ENCODE assay signal across 1 cellular context in the genomic region with DNA sequence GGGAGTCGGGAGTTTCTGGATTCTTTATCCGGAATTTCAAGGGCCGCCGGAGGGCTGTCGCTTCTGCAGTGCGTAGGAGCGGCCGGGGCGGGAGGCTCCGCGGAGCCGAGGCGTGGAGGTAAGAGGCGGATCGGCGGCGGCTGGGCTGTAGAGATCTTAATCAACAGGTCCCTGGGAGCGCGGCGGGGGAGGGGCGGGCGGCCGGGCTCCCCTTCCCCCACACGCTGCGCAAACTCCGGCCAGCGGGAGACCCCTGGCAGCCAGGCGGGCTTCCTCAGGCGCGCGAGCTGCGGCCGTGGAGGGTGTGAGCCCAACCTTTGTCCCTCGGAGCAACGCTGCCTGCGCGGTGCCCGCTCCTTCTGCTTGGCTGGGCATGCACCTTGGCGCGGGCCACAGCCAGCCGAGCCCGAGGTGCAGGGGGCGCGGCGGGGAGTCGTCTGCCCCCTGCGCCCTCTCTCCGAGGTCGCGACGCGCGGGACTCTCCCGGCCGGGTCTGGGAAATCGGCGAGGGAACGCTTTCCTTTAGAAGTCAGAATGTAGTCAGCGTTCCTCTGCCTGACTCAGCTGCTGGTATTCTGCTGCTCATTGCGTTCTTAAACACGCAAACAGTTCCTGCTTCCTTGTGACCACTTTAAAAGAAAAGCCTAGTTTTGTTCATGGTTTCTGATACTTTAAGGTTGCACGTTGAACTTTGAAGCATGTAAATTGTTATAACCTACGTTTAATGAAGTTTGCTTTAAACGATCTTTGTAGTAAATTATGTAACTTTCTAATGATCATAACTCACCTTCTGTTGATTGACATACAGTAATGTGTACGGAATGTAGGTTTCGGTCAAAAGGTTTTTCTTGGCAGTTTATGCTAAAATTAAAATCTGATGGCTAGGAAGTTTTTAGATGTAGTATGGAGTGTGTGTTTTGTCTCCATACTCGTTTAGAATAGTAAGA.
TF ChIP-seq lines count a peak whose summit lies in the region.

A gene (plus strand): TSS at position 20 of the 947 bp plus-strand sequence. CDS start 37,736 bp downstream, outside the sequence.

TF ChIP-seq in HepG2, 621 proteins besides CTCF, POLR2A, EP300 and RAD21 (continued from another document and continues in another):
- TF ChIP-seq TBL1XR1 (IDR thresholded peaks at IDR 0.05; ENCODE audit: borderline replicate concordance, low read length, partially characterized antibody) = no peak
- no peak for TF ChIP-seq SIX1 (CRISPR knock-in tag; IDR thresholded peaks at IDR 0.05; ENCODE audit: borderline replicate concordance)
- TF ChIP-seq, protein P1, sequence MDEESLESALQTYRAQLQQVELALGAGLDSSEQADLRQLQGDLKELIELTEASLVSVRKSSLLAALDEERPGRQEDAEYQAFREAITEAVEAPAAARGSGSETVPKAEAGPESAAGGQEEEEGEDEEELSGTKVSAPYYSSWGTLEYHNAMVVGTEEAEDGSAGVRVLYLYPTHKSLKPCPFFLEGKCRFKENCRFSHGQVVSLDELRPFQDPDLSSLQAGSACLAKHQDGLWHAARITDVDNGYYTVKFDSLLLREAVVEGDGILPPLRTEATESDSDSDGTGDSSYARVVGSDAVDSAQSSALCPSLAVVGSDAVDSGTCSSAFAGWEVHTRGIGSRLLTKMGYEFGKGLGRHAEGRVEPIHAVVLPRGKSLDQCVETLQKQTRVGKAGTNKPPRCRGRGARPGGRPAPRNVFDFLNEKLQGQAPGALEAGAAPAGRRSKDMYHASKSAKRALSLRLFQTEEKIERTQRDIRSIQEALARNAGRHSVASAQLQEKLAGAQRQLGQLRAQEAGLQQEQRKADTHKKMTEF (CRISPR knock-in tag; IDR thresholded peaks at IDR 0.05) = peak; percentile 88; the same call in 1 of the 2 replicates
- TF ChIP-seq, protein P2, sequence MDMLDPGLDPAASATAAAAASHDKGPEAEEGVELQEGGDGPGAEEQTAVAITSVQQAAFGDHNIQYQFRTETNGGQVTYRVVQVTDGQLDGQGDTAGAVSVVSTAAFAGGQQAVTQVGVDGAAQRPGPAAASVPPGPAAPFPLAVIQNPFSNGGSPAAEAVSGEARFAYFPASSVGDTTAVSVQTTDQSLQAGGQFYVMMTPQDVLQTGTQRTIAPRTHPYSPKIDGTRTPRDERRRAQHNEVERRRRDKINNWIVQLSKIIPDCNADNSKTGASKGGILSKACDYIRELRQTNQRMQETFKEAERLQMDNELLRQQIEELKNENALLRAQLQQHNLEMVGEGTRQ (IDR thresholded peaks at IDR 0.05; ENCODE audit: low read depth, low read length) = no peak
- TF ChIP-seq, protein P2 (CRISPR knock-in tag; IDR thresholded peaks at IDR 0.05; ENCODE audit: borderline replicate concordance) = no peak
- no peak for TF ChIP-seq MLLT10 (CRISPR knock-in tag; IDR thresholded peaks at IDR 0.05)
- peak; percentile 58; the same call in 1 of the 2 replicates for TF ChIP-seq SNAI1 (CRISPR knock-in tag; IDR thresholded peaks at IDR 0.05; ENCODE audit: borderline replicate concordance)
- peak; percentile 49 for TF ChIP-seq FOSL2 (CRISPR knock-in tag; IDR thresholded peaks at IDR 0.05)
- TF ChIP-seq SRY (CRISPR knock-in tag; IDR thresholded peaks at IDR 0.05) = no peak; the same call in 1 of the 2 replicates
- TF ChIP-seq JARID2 (CRISPR knock-in tag; IDR thresholded peaks at IDR 0.05; ENCODE audit: insufficient replicate concordance) = no peak
- TF ChIP-seq MXI1 (IDR thresholded peaks at IDR 0.05; ENCODE audit: borderline replicate concordance, low read depth, low read length) = no peak; the same call in 2 of the 3 replicates
- TF ChIP-seq ZNF713 (CRISPR knock-in tag; IDR thresholded peaks at IDR 0.05) = 0 out of 2 replicates have a peak, but pooled peaks have one; percentile 68
- no peak for TF ChIP-seq ZNF572 (CRISPR knock-in tag; IDR thresholded peaks at IDR 0.05)
- TF ChIP-seq, protein P3, sequence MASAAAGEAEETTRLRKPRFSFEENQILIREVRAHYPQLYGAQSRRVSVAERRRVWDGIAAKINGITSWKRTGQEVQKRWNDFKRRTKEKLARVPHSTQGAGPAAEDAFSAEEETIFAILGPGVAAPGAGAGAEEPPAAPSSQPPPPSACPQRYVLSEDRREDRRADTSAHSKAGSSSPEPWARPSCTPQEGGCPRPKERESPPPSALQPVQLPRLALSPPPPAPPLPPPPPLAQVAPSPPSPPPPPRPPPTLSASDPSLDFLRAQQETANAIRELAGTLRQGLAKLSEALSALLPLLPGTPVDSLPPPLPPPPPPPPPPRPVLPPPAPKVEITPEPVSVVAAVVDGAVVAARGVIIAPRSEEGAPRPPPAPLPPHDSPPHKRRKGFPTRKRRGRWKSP (CRISPR knock-in tag; IDR thresholded peaks at IDR 0.05) = peak; percentile 26; the same call in 1 of the 2 replicates
- no peak for TF ChIP-seq ZNF501 (CRISPR knock-in tag; IDR thresholded peaks at IDR 0.05)
- TF ChIP-seq TBP (CRISPR knock-in tag; IDR thresholded peaks at IDR 0.05) = no peak
- TF ChIP-seq CENPT (CRISPR knock-in tag; IDR thresholded peaks at IDR 0.05; ENCODE audit: low read depth) = no peak
- peak; percentile 52 for TF ChIP-seq ZNF883 (CRISPR knock-in tag; IDR thresholded peaks at IDR 0.05; ENCODE audit: not compliant biosample characterization)
- 0 out of 2 replicates have a peak, but pooled peaks have one; percentile 39 for TF ChIP-seq ZNF619 (CRISPR knock-in tag; IDR thresholded peaks at IDR 0.05)
- TF ChIP-seq ZNF207 (IDR thresholded peaks at IDR 0.05; ENCODE audit: borderline replicate concordance) = no peak
- peak; percentile 87; the same call in 1 of the 2 replicates for TF ChIP-seq KDM3A (CRISPR knock-in tag; IDR thresholded peaks at IDR 0.05; ENCODE audit: low read depth)
- peak; percentile 16; the same call in 1 of the 2 replicates for TF ChIP-seq DR1 (CRISPR knock-in tag; IDR thresholded peaks at IDR 0.05)
- TF ChIP-seq SOX6 (IDR thresholded peaks at IDR 0.05) = no peak
- peak; percentile 60 for TF ChIP-seq SOX6 (CRISPR knock-in tag; IDR thresholded peaks at IDR 0.05)
- no peak for TF ChIP-seq RFX5 (IDR thresholded peaks at IDR 0.05; ENCODE audit: low read depth, low read length)
- TF ChIP-seq NRL (CRISPR knock-in tag; IDR thresholded peaks at IDR 0.05; ENCODE audit: borderline replicate concordance) = no peak
- TF ChIP-seq, protein P4, sequence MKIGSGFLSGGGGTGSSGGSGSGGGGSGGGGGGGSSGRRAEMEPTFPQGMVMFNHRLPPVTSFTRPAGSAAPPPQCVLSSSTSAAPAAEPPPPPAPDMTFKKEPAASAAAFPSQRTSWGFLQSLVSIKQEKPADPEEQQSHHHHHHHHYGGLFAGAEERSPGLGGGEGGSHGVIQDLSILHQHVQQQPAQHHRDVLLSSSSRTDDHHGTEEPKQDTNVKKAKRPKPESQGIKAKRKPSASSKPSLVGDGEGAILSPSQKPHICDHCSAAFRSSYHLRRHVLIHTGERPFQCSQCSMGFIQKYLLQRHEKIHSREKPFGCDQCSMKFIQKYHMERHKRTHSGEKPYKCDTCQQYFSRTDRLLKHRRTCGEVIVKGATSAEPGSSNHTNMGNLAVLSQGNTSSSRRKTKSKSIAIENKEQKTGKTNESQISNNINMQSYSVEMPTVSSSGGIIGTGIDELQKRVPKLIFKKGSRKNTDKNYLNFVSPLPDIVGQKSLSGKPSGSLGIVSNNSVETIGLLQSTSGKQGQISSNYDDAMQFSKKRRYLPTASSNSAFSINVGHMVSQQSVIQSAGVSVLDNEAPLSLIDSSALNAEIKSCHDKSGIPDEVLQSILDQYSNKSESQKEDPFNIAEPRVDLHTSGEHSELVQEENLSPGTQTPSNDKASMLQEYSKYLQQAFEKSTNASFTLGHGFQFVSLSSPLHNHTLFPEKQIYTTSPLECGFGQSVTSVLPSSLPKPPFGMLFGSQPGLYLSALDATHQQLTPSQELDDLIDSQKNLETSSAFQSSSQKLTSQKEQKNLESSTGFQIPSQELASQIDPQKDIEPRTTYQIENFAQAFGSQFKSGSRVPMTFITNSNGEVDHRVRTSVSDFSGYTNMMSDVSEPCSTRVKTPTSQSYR (CRISPR knock-in tag; IDR thresholded peaks at IDR 0.05; ENCODE audit: borderline replicate concordance) = peak; percentile 96
- no peak; the same call in 1 of the 2 replicates for TF ChIP-seq CHD2 (IDR thresholded peaks at IDR 0.05; ENCODE audit: low read depth, low read length)
- TF ChIP-seq, protein P5, sequence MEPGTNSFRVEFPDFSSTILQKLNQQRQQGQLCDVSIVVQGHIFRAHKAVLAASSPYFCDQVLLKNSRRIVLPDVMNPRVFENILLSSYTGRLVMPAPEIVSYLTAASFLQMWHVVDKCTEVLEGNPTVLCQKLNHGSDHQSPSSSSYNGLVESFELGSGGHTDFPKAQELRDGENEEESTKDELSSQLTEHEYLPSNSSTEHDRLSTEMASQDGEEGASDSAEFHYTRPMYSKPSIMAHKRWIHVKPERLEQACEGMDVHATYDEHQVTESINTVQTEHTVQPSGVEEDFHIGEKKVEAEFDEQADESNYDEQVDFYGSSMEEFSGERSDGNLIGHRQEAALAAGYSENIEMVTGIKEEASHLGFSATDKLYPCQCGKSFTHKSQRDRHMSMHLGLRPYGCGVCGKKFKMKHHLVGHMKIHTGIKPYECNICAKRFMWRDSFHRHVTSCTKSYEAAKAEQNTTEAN (CRISPR knock-in tag; conservative IDR thresholded peaks at IDR 0.05) = no peak; the same call in 1 of the 2 replicates
- peak; percentile 60 for TF ChIP-seq HDAC1 (CRISPR knock-in tag; IDR thresholded peaks at IDR 0.05)
- no peak for TF ChIP-seq ZNF496 (CRISPR knock-in tag; IDR thresholded peaks at IDR 0.05; ENCODE audit: insufficient replicate concordance)
- TF ChIP-seq, protein P6, sequence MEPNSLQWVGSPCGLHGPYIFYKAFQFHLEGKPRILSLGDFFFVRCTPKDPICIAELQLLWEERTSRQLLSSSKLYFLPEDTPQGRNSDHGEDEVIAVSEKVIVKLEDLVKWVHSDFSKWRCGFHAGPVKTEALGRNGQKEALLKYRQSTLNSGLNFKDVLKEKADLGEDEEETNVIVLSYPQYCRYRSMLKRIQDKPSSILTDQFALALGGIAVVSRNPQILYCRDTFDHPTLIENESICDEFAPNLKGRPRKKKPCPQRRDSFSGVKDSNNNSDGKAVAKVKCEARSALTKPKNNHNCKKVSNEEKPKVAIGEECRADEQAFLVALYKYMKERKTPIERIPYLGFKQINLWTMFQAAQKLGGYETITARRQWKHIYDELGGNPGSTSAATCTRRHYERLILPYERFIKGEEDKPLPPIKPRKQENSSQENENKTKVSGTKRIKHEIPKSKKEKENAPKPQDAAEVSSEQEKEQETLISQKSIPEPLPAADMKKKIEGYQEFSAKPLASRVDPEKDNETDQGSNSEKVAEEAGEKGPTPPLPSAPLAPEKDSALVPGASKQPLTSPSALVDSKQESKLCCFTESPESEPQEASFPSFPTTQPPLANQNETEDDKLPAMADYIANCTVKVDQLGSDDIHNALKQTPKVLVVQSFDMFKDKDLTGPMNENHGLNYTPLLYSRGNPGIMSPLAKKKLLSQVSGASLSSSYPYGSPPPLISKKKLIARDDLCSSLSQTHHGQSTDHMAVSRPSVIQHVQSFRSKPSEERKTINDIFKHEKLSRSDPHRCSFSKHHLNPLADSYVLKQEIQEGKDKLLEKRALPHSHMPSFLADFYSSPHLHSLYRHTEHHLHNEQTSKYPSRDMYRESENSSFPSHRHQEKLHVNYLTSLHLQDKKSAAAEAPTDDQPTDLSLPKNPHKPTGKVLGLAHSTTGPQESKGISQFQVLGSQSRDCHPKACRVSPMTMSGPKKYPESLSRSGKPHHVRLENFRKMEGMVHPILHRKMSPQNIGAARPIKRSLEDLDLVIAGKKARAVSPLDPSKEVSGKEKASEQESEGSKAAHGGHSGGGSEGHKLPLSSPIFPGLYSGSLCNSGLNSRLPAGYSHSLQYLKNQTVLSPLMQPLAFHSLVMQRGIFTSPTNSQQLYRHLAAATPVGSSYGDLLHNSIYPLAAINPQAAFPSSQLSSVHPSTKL (CRISPR knock-in tag; IDR thresholded peaks at IDR 0.05) = no peak; the same call in none of the 2 replicates
- no peak for TF ChIP-seq FOXK2 (IDR thresholded peaks at IDR 0.05)
- TF ChIP-seq, protein P7, sequence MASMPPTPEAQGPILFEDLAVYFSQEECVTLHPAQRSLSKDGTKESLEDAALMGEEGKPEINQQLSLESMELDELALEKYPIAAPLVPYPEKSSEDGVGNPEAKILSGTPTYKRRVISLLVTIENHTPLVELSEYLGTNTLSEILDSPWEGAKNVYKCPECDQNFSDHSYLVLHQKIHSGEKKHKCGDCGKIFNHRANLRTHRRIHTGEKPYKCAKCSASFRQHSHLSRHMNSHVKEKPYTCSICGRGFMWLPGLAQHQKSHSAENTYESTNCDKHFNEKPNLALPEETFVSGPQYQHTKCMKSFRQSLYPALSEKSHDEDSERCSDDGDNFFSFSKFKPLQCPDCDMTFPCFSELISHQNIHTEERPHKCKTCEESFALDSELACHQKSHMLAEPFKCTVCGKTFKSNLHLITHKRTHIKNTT (CRISPR knock-in tag; IDR thresholded peaks at IDR 0.05) = no peak
- peak; percentile 84; the same call in 1 of the 2 replicates for TF ChIP-seq ZNF563 (CRISPR knock-in tag; IDR thresholded peaks at IDR 0.05)
- no peak for TF ChIP-seq PPARG (CRISPR knock-in tag; conservative IDR thresholded peaks at IDR 0.05)
- TF ChIP-seq, protein P8, sequence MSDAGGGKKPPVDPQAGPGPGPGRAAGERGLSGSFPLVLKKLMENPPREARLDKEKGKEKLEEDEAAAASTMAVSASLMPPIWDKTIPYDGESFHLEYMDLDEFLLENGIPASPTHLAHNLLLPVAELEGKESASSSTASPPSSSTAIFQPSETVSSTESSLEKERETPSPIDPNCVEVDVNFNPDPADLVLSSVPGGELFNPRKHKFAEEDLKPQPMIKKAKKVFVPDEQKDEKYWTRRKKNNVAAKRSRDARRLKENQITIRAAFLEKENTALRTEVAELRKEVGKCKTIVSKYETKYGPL (CRISPR knock-in tag; IDR thresholded peaks at IDR 0.05) = no peak
- TF ChIP-seq, protein P9, sequence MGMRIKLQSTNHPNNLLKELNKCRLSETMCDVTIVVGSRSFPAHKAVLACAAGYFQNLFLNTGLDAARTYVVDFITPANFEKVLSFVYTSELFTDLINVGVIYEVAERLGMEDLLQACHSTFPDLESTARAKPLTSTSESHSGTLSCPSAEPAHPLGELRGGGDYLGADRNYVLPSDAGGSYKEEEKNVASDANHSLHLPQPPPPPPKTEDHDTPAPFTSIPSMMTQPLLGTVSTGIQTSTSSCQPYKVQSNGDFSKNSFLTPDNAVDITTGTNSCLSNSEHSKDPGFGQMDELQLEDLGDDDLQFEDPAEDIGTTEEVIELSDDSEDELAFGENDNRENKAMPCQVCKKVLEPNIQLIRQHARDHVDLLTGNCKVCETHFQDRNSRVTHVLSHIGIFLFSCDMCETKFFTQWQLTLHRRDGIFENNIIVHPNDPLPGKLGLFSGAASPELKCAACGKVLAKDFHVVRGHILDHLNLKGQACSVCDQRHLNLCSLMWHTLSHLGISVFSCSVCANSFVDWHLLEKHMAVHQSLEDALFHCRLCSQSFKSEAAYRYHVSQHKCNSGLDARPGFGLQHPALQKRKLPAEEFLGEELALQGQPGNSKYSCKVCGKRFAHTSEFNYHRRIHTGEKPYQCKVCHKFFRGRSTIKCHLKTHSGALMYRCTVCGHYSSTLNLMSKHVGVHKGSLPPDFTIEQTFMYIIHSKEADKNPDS (CRISPR knock-in tag; IDR thresholded peaks at IDR 0.05) = peak; percentile 73; the same call in 1 of the 2 replicates
- no peak for TF ChIP-seq SSRP1 (CRISPR knock-in tag; IDR thresholded peaks at IDR 0.05)
- 0 out of 2 replicates have a peak, but pooled peaks have one; percentile 28 for TF ChIP-seq REPIN1 (CRISPR knock-in tag; IDR thresholded peaks at IDR 0.05; ENCODE audit: borderline replicate concordance, low read depth)
- TF ChIP-seq FOXC1 (CRISPR knock-in tag; IDR thresholded peaks at IDR 0.05; ENCODE audit: borderline replicate concordance) = peak; percentile 88
- no peak for TF ChIP-seq ZFP62 (CRISPR knock-in tag; IDR thresholded peaks at IDR 0.05)
